Comparison of ENCODE assay signal across 8 cellular contexts in genomic region chr7:30594540-30595460, GRCh38. TPM values are rescaled to one million over a fixed set of nuclear protein-coding genes. Genes with fewer than 3 reads are reported as not detected.
A peak's percentile ranks its signal among the peaks of the same experiment; 100 is the strongest.
DNase-seq lines count a peak whose midpoint lies in the region; ATAC-seq lines count a peak whose summit lies in the region.

Gene GARS1, plus strand, starts transcription at chr7:30594878. Its CDS starts 44 bp downstream, at chr7:30594922.

- ATAC-seq in GM19351 (IDR thresholded peaks at IDR 0.05; ENCODE audit: unreplicated experiment) (peak; percentile 85), HG03520 (IDR thresholded peaks at IDR 0.05; ENCODE audit: unreplicated experiment) (peak; percentile 89), left lobe of liver (peak; percentile 89)

- DNase-seq in C1 segment of cervical spinal cord (lab: John Stamatoyannopoulos, UW) (peak; percentile 23 to 89 (median 82)), NCI-H748 (lab: John Stamatoyannopoulos, UW; ENCODE audit: unreplicated experiment) (peak; percentile 94), cortex of kidney (lab: John Stamatoyannopoulos, UW) (peak; percentile 60), left lobe of liver (ENCODE audit: low spot score) (peak; percentile 92)
- DNase-seq in activated CD4-positive, alpha-beta T cell treated with anti-CD3 and anti-CD28 coated beads, Interleukin-2, amount 50 U/mL, for 1 hour: peak; percentile 87
- peak; percentile 90 for DNase-seq in stimulated activated CD4-positive, alpha-beta T cell treated with anti-CD3 and anti-CD28 coated beads, Interleukin-2, amount 100 ng/mL, for 24 hours

RNA-seq across cellular contexts. Expression of gene GARS1, which starts in this region (rescaled TPM):
- total RNA-seq in left lobe of liver: 37.0 TPM

Comparison
In these comparisons a context has a peak if more than half of its experiments do, and no peak if none do; other contexts are left out.
1. Peak in every context shown above with its lines: DNase-seq and ATAC-seq.